ENCODE assay signal across 16 cellular contexts in genomic region chr2:17615728-17616351, GRCh38.
DNase-seq lines count a peak whose midpoint lies in the region; FAIRE-seq and TF ChIP-seq lines count a peak whose summit lies in the region.
"Had no signal": no experiment of that assay in that cellular context is flagged by ENCODE, and none has a peak within 500 bp of the region (broad histone marks: within the 10 kb centered on the region; RNA-seq: fewer than 3 reads in every experiment).

No MANE protein-coding gene starts in this region.

- H3K36me3 ChIP-seq in bronchial epithelial cell (ENCODE audit: control insufficient read depth, insufficient read depth, low read length) = no peaks in the 10 kb centered on the region
- H3K36me3 ChIP-seq: BLaER1, prostate gland had no signal

- TF ChIP-seq CTCF in bronchial epithelial cell (IDR thresholded peaks at IDR 0.05; ENCODE audit: insufficient read depth, low read length, severe bottlenecking) = no peak

- DNase-seq in AG20443 (ENCODE audit: low spot score) (peak; percentile 42), LHCN-M2 (ENCODE audit: low read depth) (peak; percentile 69), bronchial epithelial cell (ENCODE audit: low read depth) (peak; percentile 91), kidney tubule cell (ENCODE audit: low spot score) (peak; percentile 88), DMS53 treated with DMSO at 0.1 percent for 48 hours (lab: John Stamatoyannopoulos, UW; ENCODE audit: unreplicated experiment) (no peak), cerebellar nuclear complex (lab: John Stamatoyannopoulos, UW) (no peak), NCI-H1436 (lab: John Stamatoyannopoulos, UW) (no peak)
- no peak for DNase-seq in activated CD8-positive, alpha-beta memory T cell treated with anti-CD3 and anti-CD28 coated beads, Interleukin-2, amount 50 U/mL, for 4 hours
- DNase-seq: GF-D8; immature natural killer cell; NCI-H1105 treated with DMSO at 0.1 percent for 48 hours; NCI-H524; stimulated activated CD4-positive, alpha-beta T cell treated with anti-CD3 and anti-CD28 coated beads, Interleukin-2, amount 100 ng/mL, for 48 hours had no signal

- H3K4me3 ChIP-seq in bronchial epithelial cell (ENCODE audit: low read depth, low read length) = no peak overlapping the region
- H3K4me3 ChIP-seq: BLaER1, prostate gland had no signal

- no peaks in the 10 kb centered on the region for H3K27me3 ChIP-seq in bronchial epithelial cell (ENCODE audit: control insufficient read depth, insufficient read depth, low read length)
- H3K27me3 ChIP-seq: BLaER1 had no signal

- FAIRE-seq in bronchial epithelial cell (lab: Jason Lieb, UNC) = no peak
- FAIRE-seq: RCC 7860 had no signal

Comparison
In these comparisons a context has a peak if more than half of its experiments do, and no peak if none do; other contexts are left out.
1. DNase-seq: peak in AG20443 (single experiment), LHCN-M2 (single experiment), bronchial epithelial cell (single experiment) and kidney tubule cell (single experiment); none in DMS53 treated with DMSO at 0.1 percent for 48 hours (single experiment), cerebellar nuclear complex (0 of 2), NCI-H1436 (single experiment) and activated CD8-positive, alpha-beta memory T cell treated with anti-CD3 and anti-CD28 coated beads, Interleukin-2, amount 50 U/mL, for 4 hours (single experiment).